Comparison of ENCODE assay signal across 15 cellular contexts in the genomic region with DNA sequence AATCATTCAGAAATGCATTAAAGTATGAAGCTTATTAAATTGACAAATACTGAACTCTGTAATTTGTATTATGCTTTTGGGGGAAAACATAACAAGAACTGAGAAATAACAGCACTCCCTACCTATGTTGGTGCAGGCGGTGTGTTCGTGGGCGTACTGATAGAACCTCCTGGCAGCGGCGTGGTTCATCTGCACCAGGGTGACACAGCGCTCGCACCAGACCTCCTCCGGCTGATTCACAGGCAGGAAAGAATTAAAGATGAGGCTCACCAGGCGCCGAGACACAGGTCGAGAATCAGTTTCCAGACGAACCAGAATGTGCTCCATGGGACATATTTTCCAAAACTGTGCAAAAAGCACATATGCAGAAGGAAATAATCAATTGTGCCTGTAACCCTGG.
DNase-seq lines count a peak whose midpoint lies in the region; ATAC-seq lines count a peak whose summit lies in the region.
"Had no signal": no experiment of that assay in that cellular context is flagged by ENCODE, and none has a peak within 500 bp of the region (broad histone marks: within the 10 kb centered on the region; RNA-seq: fewer than 3 reads in every experiment).

No MANE protein-coding gene starts in this region.

- no peak for ATAC-seq in HG03432 (IDR thresholded peaks at IDR 0.05; ENCODE audit: unreplicated experiment)

- DNase-seq in activated CD4-positive, alpha-beta T cell treated with anti-CD3 and anti-CD28 coated beads, Interleukin-2, amount 50 U/mL, for 48 hours = peak; percentile 13 to 27
- no peak for DNase-seq in activated CD4-positive, alpha-beta T cell treated with anti-CD3 and anti-CD28 coated beads for 1 hour
- peak; percentile 43 for DNase-seq in stimulated activated naive CD4-positive, alpha-beta T cell treated with Interleukin-2 at 50 U/mL for 16 hours (lab: John Stamatoyannopoulos, UW)
- DNase-seq in stimulated activated naive CD4-positive, alpha-beta T cell (lab: John Stamatoyannopoulos, UW) = no peak
- peak; percentile 3 for DNase-seq in activated T-helper 9 cell treated with anti-CD3 and anti-CD28 coated beads, Interleukin-2, amount 50 U/mL, for 16 hours (ENCODE audit: low read depth)
- DNase-seq in putamen (ENCODE audit: low spot score) (peak; percentile 78), MV-4-11 (lab: John Stamatoyannopoulos, UW) (no peak)
- DNase-seq: C1 segment of cervical spinal cord, GF-D8, GM23248, HCEC 1CT, NCI-H1417 treated with DMSO at 0.1 percent for 48 hours, NCI-H1930, NCI-H526 treated with DMSO at 0.1 percent for 48 hours had no signal

Comparison
In these comparisons a context has a peak if more than half of its experiments do, and no peak if none do; other contexts are left out.
1. DNase-seq: peak in activated CD4-positive, alpha-beta T cell treated with anti-CD3 and anti-CD28 coated beads, Interleukin-2, amount 50 U/mL, for 48 hours (2 of 2), stimulated activated naive CD4-positive, alpha-beta T cell treated with Interleukin-2 at 50 U/mL for 16 hours (single experiment), activated T-helper 9 cell treated with anti-CD3 and anti-CD28 coated beads, Interleukin-2, amount 50 U/mL, for 16 hours (single experiment) and putamen (single experiment); none in activated CD4-positive, alpha-beta T cell treated with anti-CD3 and anti-CD28 coated beads for 1 hour (single experiment), stimulated activated naive CD4-positive, alpha-beta T cell (0 of 6) and MV-4-11 (single experiment).